In genomic region chr20:50012282-50013263, GRCh38 we compare ENCODE assay signal across 1 cellular context.
TF ChIP-seq lines count a peak whose summit lies in the region.

No MANE protein-coding gene starts in this region.

TF ChIP-seq in HCT116, 20 proteins besides CTCF, POLR2A, EP300 and RAD21 (continued from another document):
- TF ChIP-seq ELF1 (IDR thresholded peaks at IDR 0.05; ENCODE audit: borderline replicate concordance, low read depth) (no peak), SP1 (IDR thresholded peaks at IDR 0.05; ENCODE audit: low read depth) (no peak)
